In the genomic region with DNA sequence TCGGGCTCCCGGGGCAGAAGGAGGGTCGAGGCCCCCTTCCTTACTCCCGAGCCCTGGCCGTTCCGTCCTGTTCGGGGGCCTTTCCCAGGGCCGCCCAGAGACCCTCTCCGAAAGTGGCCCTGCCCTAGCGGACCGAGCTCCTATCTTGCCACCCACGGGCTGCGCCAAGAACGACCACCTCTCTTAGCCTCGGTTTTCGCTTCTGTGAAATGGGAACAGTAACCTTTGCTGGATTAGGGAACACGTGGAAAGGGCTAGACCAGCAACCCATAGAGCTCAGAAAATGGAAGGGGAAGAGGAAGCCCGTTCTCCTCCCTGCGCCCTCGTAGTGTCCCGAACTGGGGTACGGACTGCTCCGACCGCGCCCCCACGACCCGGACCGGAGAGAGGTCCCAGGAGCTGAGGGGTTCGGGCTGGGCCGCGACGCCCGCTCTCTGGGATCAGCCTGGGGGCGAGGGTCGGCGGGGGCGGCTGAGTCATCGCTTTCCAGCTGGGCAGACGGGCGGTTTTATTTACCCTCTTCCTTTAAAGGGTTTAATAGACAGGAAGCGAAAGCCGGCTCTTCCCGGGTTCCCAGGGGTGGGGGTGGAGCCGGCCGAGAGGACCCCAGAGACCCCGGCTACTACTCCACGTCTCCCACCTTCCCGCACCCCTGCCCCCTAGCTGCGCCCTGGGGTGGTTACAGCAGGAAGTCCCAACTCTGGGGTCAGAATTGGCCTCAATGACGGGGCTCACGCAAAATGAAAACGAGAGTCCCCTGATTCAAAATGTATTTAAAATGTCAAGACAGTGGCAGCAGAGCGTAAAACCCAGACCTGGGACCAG, we compare ENCODE assay signal across 1 cellular context.
TF ChIP-seq lines count a peak whose summit lies in the region.

No MANE protein-coding gene starts in this region.

TF ChIP-seq in K562, 482 proteins besides CTCF, POLR2A, EP300 and RAD21 (continued from another document):
- TF ChIP-seq, protein P1, sequence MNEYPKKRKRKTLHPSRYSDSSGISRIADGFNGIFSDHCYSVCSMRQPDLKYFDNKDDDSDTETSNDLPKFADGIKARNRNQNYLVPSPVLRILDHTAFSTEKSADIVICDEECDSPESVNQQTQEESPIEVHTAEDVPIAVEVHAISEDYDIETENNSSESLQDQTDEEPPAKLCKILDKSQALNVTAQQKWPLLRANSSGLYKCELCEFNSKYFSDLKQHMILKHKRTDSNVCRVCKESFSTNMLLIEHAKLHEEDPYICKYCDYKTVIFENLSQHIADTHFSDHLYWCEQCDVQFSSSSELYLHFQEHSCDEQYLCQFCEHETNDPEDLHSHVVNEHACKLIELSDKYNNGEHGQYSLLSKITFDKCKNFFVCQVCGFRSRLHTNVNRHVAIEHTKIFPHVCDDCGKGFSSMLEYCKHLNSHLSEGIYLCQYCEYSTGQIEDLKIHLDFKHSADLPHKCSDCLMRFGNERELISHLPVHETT (CRISPR knock-in tag; conservative IDR thresholded peaks at IDR 0.05 in 1 of 2, IDR thresholded peaks at IDR 0.05 in 1 of 2) = peak in 1 of 2 experiments; percentile 19; a peak in 1 of 4 replicates
- TF ChIP-seq ZNF134 (CRISPR knock-in tag; conservative IDR thresholded peaks at IDR 0.05) = no peak
- 0 out of 2 replicates have a peak, but pooled peaks have one; percentile 27 for TF ChIP-seq GATAD2B (IDR thresholded peaks at IDR 0.05; ENCODE audit: borderline replicate concordance)
- peak; percentile 98 for TF ChIP-seq BCOR (IDR thresholded peaks at IDR 0.05)
- peak in 1 of 3 experiments; percentile 28 for TF ChIP-seq YY1 (IDR thresholded peaks at IDR 0.05; ENCODE audit: borderline replicate concordance in 1 of 3, control insufficient read depth in 1 of 3, extremely low read depth in 1 of 3, insufficient read depth in 3 of 3, insufficient read length in 1 of 3, insufficient replicate concordance in 2 of 3, low read depth in 1 of 3, low read length in 2 of 3)
- no peak for TF ChIP-seq ZNF431 (CRISPR knock-in tag; IDR thresholded peaks at IDR 0.05)
- TF ChIP-seq, protein P2, sequence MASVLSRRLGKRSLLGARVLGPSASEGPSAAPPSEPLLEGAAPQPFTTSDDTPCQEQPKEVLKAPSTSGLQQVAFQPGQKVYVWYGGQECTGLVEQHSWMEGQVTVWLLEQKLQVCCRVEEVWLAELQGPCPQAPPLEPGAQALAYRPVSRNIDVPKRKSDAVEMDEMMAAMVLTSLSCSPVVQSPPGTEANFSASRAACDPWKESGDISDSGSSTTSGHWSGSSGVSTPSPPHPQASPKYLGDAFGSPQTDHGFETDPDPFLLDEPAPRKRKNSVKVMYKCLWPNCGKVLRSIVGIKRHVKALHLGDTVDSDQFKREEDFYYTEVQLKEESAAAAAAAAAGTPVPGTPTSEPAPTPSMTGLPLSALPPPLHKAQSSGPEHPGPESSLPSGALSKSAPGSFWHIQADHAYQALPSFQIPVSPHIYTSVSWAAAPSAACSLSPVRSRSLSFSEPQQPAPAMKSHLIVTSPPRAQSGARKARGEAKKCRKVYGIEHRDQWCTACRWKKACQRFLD (CRISPR knock-in tag; IDR thresholded peaks at IDR 0.05) = 0 out of 2 replicates have a peak, but pooled peaks have one; percentile 52
- peak; percentile 71 for TF ChIP-seq ZNF316 (IDR thresholded peaks at IDR 0.05)
- TF ChIP-seq TEAD4 (IDR thresholded peaks at IDR 0.05; ENCODE audit: low read length) = no peak
- no peak for TF ChIP-seq TEAD4 (CRISPR knock-in tag; IDR thresholded peaks at IDR 0.05; ENCODE audit: borderline replicate concordance)
- TF ChIP-seq, protein P3, sequence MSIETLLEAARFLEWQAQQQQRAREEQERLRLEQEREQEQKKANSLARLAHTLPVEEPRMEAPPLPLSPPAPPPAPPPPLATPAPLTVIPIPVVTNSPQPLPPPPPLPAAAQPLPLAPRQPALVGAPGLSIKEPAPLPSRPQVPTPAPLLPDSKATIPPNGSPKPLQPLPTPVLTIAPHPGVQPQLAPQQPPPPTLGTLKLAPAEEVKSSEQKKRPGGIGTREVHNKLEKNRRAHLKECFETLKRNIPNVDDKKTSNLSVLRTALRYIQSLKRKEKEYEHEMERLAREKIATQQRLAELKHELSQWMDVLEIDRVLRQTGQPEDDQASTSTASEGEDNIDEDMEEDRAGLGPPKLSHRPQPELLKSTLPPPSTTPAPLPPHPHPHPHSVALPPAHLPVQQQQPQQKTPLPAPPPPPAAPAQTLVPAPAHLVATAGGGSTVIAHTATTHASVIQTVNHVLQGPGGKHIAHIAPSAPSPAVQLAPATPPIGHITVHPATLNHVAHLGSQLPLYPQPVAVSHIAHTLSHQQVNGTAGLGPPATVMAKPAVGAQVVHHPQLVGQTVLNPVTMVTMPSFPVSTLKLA (conservative IDR thresholded peaks at IDR 0.05) = peak; percentile 82 to 86
